2 cellular contexts compared by ENCODE assay signal in the genomic region with DNA sequence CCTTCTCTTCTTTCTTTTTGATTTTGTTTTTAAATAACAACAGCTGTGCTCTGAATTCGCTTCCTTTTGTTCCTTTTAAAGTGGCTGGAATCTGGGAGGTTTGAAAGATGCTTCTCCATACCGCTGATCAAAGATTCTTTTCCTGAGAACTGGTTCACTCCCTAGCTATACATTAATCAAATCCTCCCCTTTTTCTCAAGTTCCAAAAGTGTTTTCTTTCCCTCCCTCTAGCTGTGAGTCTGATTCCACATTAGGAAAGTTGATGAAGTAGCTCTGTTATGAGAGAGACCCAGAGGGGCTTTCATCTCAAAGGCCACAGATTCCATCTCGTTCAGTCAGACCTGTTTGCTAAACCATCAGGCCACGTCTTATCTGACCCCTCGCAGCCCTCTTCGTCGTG.
TF ChIP-seq lines count a peak whose summit lies in the region.

No MANE protein-coding gene starts in this region.

TF ChIP-seq in H1, 55 proteins besides CTCF, POLR2A, EP300 and RAD21:
- no peak for TF ChIP-seq SIN3A (conservative IDR thresholded peaks at IDR 0.05 in 1 of 2, IDR thresholded peaks at IDR 0.05 in 1 of 2; ENCODE audit: low read depth in 1 of 2, low read length in 2 of 2)
- no peak for TF ChIP-seq SP4 (IDR thresholded peaks at IDR 0.05; ENCODE audit: low read length)

TF ChIP-seq in SK-N-SH treated with all-trans-retinoic acid at 6 μM for 48 hours, 23 proteins besides CTCF, POLR2A, EP300 and RAD21:
- TF ChIP-seq GLIS3 (CRISPR knock-in tag; IDR thresholded peaks at IDR 0.05) (no peak), SNAI2 (CRISPR knock-in tag; IDR thresholded peaks at IDR 0.05) (no peak), ZNF70 (CRISPR knock-in tag; IDR thresholded peaks at IDR 0.05) (no peak), ZNF8 (CRISPR knock-in tag; IDR thresholded peaks at IDR 0.05) (no peak), ESRRG (CRISPR knock-in tag; IDR thresholded peaks at IDR 0.05) (no peak), CSDC2 (CRISPR knock-in tag; IDR thresholded peaks at IDR 0.05) (no peak), ZC3H10 (CRISPR knock-in tag; IDR thresholded peaks at IDR 0.05) (no peak), TOX (CRISPR knock-in tag; IDR thresholded peaks at IDR 0.05; ENCODE audit: borderline replicate concordance) (no peak), ISL1 (CRISPR knock-in tag; IDR thresholded peaks at IDR 0.05) (no peak), CSRNP3 (CRISPR knock-in tag; IDR thresholded peaks at IDR 0.05) (no peak), TCF4 (CRISPR knock-in tag; IDR thresholded peaks at IDR 0.05; ENCODE audit: borderline replicate concordance) (no peak), PPARA (CRISPR knock-in tag; IDR thresholded peaks at IDR 0.05; ENCODE audit: borderline replicate concordance) (no peak), ZFP3 (CRISPR knock-in tag; IDR thresholded peaks at IDR 0.05) (no peak), ARNTL (CRISPR knock-in tag; IDR thresholded peaks at IDR 0.05; ENCODE audit: borderline replicate concordance, low read depth) (no peak), ZNF565 (CRISPR knock-in tag; conservative IDR thresholded peaks at IDR 0.05; ENCODE audit: low read depth) (no peak), POU6F1 (CRISPR knock-in tag; IDR thresholded peaks at IDR 0.05; ENCODE audit: borderline replicate concordance, low read depth) (no peak), CREB5 (CRISPR knock-in tag; IDR thresholded peaks at IDR 0.05; ENCODE audit: low read depth) (no peak), BACH2 (CRISPR knock-in tag; IDR thresholded peaks at IDR 0.05; ENCODE audit: borderline replicate concordance) (no peak)
- TF ChIP-seq, protein P1, sequence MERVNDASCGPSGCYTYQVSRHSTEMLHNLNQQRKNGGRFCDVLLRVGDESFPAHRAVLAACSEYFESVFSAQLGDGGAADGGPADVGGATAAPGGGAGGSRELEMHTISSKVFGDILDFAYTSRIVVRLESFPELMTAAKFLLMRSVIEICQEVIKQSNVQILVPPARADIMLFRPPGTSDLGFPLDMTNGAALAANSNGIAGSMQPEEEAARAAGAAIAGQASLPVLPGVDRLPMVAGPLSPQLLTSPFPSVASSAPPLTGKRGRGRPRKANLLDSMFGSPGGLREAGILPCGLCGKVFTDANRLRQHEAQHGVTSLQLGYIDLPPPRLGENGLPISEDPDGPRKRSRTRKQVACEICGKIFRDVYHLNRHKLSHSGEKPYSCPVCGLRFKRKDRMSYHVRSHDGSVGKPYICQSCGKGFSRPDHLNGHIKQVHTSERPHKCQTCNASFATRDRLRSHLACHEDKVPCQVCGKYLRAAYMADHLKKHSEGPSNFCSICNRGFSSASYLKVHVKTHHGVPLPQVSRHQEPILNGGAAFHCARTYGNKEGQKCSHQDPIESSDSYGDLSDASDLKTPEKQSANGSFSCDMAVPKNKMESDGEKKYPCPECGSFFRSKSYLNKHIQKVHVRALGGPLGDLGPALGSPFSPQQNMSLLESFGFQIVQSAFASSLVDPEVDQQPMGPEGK (CRISPR knock-in tag; IDR thresholded peaks at IDR 0.05; ENCODE audit: borderline replicate concordance): no peak
